ENCODE assay signal across 1 cellular context in genomic region chr1:163588796-163589195, GRCh38.
TF ChIP-seq lines count a peak whose summit lies in the region.

No MANE protein-coding gene starts in this region.

TF ChIP-seq in GM23338, 12 proteins besides CTCF, POLR2A, EP300 and RAD21 (continued from another document):
- TF ChIP-seq REST (IDR thresholded peaks at IDR 0.05; ENCODE audit: unreplicated experiment), result no peak
- TF ChIP-seq, protein P1, sequence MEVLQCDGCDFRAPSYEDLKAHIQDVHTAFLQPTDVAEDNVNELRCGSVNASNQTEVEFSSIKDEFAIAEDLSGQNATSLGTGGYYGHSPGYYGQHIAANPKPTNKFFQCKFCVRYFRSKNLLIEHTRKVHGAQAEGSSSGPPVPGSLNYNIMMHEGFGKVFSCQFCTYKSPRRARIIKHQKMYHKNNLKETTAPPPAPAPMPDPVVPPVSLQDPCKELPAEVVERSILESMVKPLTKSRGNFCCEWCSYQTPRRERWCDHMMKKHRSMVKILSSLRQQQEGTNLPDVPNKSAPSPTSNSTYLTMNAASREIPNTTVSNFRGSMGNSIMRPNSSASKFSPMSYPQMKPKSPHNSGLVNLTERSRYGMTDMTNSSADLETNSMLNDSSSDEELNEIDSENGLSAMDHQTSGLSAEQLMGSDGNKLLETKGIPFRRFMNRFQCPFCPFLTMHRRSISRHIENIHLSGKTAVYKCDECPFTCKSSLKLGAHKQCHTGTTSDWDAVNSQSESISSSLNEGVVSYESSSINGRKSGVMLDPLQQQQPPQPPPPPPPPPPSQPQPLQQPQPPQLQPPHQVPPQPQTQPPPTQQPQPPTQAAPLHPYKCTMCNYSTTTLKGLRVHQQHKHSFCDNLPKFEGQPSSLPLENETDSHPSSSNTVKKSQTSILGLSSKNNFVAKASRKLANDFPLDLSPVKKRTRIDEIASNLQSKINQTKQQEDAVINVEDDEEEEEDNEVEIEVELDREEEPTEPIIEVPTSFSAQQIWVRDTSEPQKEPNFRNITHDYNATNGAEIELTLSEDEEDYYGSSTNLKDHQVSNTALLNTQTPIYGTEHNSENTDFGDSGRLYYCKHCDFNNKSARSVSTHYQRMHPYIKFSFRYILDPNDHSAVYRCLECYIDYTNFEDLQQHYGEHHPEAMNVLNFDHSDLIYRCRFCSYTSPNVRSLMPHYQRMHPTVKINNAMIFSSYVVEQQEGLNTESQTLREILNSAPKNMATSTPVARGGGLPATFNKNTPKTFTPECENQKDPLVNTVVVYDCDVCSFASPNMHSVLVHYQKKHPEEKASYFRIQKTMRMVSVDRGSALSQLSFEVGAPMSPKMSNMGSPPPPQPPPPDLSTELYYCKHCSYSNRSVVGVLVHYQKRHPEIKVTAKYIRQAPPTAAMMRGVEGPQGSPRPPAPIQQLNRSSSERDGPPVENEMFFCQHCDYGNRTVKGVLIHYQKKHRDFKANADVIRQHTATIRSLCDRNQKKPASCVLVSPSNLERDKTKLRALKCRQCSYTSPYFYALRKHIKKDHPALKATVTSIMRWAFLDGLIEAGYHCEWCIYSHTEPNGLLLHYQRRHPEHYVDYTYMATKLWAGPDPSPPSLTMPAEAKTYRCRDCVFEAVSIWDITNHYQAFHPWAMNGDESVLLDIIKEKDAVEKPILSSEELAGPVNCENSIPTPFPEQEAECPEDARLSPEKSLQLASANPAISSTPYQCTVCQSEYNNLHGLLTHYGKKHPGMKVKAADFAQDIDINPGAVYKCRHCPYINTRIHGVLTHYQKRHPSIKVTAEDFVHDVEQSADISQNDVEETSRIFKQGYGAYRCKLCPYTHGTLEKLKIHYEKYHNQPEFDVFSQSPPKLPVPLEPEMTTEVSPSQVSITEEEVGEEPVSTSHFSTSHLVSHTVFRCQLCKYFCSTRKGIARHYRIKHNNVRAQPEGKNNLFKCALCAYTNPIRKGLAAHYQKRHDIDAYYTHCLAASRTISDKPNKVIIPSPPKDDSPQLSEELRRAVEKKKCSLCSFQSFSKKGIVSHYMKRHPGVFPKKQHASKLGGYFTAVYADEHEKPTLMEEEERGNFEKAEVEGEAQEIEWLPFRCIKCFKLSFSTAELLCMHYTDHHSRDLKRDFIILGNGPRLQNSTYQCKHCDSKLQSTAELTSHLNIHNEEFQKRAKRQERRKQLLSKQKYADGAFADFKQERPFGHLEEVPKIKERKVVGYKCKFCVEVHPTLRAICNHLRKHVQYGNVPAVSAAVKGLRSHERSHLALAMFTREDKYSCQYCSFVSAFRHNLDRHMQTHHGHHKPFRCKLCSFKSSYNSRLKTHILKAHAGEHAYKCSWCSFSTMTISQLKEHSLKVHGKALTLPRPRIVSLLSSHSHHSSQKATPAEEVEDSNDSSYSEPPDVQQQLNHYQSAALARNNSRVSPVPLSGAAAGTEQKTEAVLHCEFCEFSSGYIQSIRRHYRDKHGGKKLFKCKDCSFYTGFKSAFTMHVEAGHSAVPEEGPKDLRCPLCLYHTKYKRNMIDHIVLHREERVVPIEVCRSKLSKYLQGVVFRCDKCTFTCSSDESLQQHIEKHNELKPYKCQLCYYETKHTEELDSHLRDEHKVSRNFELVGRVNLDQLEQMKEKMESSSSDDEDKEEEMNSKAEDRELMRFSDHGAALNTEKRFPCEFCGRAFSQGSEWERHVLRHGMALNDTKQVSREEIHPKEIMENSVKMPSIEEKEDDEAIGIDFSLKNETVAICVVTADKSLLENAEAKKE (CRISPR knock-in tag; IDR thresholded peaks at IDR 0.05), result no peak
- no peak for TF ChIP-seq JUNB (IDR thresholded peaks at IDR 0.05; ENCODE audit: unreplicated experiment)
- TF ChIP-seq EZH2phosphoT487 (IDR thresholded peaks at IDR 0.05; ENCODE audit: unreplicated experiment), result no peak
- no peak for TF ChIP-seq STAT1 (IDR thresholded peaks at IDR 0.05; ENCODE audit: unreplicated experiment)
- TF ChIP-seq ZNF114 (CRISPR knock-in tag; IDR thresholded peaks at IDR 0.05), result no peak
- TF ChIP-seq EZH2 (IDR thresholded peaks at IDR 0.05; ENCODE audit: low read depth, unreplicated experiment), result no peak
- TF ChIP-seq CREB1 (CRISPR knock-in tag; IDR thresholded peaks at IDR 0.05; ENCODE audit: low read depth), result no peak
- no peak for TF ChIP-seq ZNF331 (CRISPR knock-in tag; IDR thresholded peaks at IDR 0.05; ENCODE audit: low read depth)
